8 cellular contexts compared by ENCODE assay signal in the genomic region with DNA sequence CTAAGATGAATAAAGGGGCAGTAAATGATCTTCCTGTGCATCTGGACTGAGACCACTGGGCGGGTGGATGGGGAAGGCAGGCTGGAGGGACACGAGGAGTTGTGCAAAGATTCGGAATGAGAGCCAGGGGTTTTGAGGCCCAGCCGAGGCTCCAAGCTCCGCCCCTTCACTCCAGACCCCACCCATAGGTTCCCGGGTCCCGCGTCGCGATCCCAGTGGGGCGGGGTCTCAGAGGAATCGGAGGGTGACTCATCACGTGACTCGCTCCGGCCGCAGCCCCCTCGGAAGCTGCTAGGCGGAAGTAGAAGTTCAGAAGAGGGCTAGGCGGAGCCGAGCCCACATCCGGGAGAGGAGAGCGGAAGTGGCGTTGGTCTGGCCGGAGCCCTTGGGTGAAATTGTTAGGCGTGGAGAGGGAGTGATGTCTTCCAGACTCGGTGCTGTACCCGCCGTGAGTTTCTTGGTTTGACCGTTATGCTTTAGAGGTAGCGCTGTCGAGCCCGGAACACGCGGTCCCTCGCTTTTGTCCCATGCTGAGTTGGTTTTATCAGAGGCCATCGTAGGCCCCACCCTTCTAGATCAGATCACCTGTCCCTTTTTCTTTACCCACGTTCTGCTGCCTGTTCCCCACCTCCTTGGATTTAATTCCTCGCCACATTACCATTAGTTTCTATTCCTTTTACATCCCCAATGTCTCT. TPM values are rescaled to one million over a fixed set of nuclear protein-coding genes. Genes with fewer than 3 reads are reported as not detected.
DNase-seq lines count a peak whose midpoint lies in the region; ATAC-seq and TF ChIP-seq lines count a peak whose summit lies in the region.

Gene ZNF512 (plus strand): TSS at position 348 of the 695 bp plus-strand sequence. CDS start 71 bp downstream, at position 419.

- H3K4me1 ChIP-seq in ovary (ENCODE audit: insufficient read depth): peaks cover 8% of the 10 kb centered on the region
- peaks cover 14% of the 10 kb centered on the region for H3K4me1 ChIP-seq in thymus (ENCODE audit: control insufficient read depth, insufficient read depth, low read length)

- no peaks in the 10 kb centered on the region for H3K36me3 ChIP-seq in ovary
- H3K36me3 ChIP-seq in thymus (ENCODE audit: control insufficient read depth, insufficient read depth): no peaks in the 10 kb centered on the region

- H3K4me1 Mint-ChIP-seq in activated naive CD8-positive, alpha-beta T cell (ENCODE audit: low read depth): peaks cover 43% of the 10 kb centered on the region

- no peak for TF ChIP-seq CTCF in ovary (IDR thresholded peaks at IDR 0.05)

- TF ChIP-seq POLR2A in GM10847 (IDR thresholded peaks at IDR 0.05; ENCODE audit: extremely low read depth, insufficient read length) (peak; percentile 67), ovary (IDR thresholded peaks at IDR 0.05) (peak; percentile 76)

- intact Hi-C loops in Right ventricle myocardium superior (cut with DNase I) (no loop called here), ovary (cut with DNase I) (loop anchor here in 1 of 4 donors (10.0 kb wide), 1 partner anchor 88 kb away; the partner anchor contains the start of genes FNDC4 and GCKR)

- peak within 1 kb of the TSS; percentile 99 for H3K4me3 Mint-ChIP-seq in activated naive CD8-positive, alpha-beta T cell

- H3K9me3 Mint-ChIP-seq in activated naive CD8-positive, alpha-beta T cell (ENCODE audit: low read depth): peaks cover 1% of the 10 kb centered on the region

- peak within 1 kb of the TSS; percentile 94 for H3K27ac Mint-ChIP-seq in activated naive CD8-positive, alpha-beta T cell

- DNase-seq in NCI-H1092 (lab: John Stamatoyannopoulos, UW): peak; percentile 94
- DNase-seq in SKM-1 treated with dmso at 0.1 percent for 144 hours (lab: John Stamatoyannopoulos, UW; ENCODE audit: unreplicated experiment): peak; percentile 96
- DNase-seq in Right ventricle myocardium superior: peak; percentile 94
- peak; percentile 95 to 97 (median 96) for DNase-seq in ovary

- H3K27ac ChIP-seq in ovary (peak within 1 kb of the TSS; percentile 42 to 66), thymus (ENCODE audit: low read depth) (peak within 1 kb of the TSS; percentile 87)

- H3K27me3 ChIP-seq in ovary (no peaks in the 10 kb centered on the region), thymus (ENCODE audit: control insufficient read depth, insufficient read depth) (no peaks in the 10 kb centered on the region)

- H3K27me3 Mint-ChIP-seq in activated naive CD8-positive, alpha-beta T cell: no peaks in the 10 kb centered on the region

- no peaks in the 10 kb centered on the region for H3K9me3 ChIP-seq in ovary
- no peaks in the 10 kb centered on the region for H3K9me3 ChIP-seq in thymus (ENCODE audit: control insufficient read depth)

- peak; percentile 84 for ATAC-seq in HG02588 (IDR thresholded peaks at IDR 0.05; ENCODE audit: unreplicated experiment)
- ATAC-seq in Right ventricle myocardium superior (ENCODE audit: poor library complexity): peak; percentile 98

- H3K4me3 ChIP-seq in ovary (peak within 1 kb of the TSS; percentile 67), thymus (ENCODE audit: low read length) (peak within 1 kb of the TSS; percentile 96)

- WGBS in ovary, 3 donors: 0 to 1% (median 1%) methylated on average over 38 of the region's 38 CpGs
- WGBS in thymus: 4% methylated on average over 38 of the region's 38 CpGs

- H3K36me3 Mint-ChIP-seq in activated naive CD8-positive, alpha-beta T cell: peaks cover 16% of the 10 kb centered on the region

- TF ChIP-seq EP300 in ovary (IDR thresholded peaks at IDR 0.05): no peak

RNA-seq across cellular contexts. Expression of gene ZNF512, which starts in this region (rescaled TPM):
- total RNA-seq in Right ventricle myocardium superior (16.6 TPM), ovary (10 to 100 TPM; 40.2 to 69.3 (median 53.4) TPM)
- polyA plus RNA-seq in ovary (10 to 100 TPM; 28.8 to 79.7 TPM), thymus (33.6 TPM)

Comparison
In these comparisons a context has a peak if more than half of its experiments do, and no peak if none do; other contexts are left out.
1. Peak in every context shown above with its lines: DNase-seq, ATAC-seq, H3K4me3 ChIP-seq and H3K27ac ChIP-seq.